In genomic region chr16:84822990-84823389, GRCh38 we compare ENCODE assay signal across 1 cellular context.
TF ChIP-seq lines count a peak whose summit lies in the region.

No MANE protein-coding gene starts in this region.

TF ChIP-seq in IMR-90, 13 proteins besides CTCF, POLR2A, EP300 and RAD21 (continued from another document):
- TF ChIP-seq RFX5 (IDR thresholded peaks at IDR 0.05; ENCODE audit: low read depth, low read length) (no peak), FOS (IDR thresholded peaks at IDR 0.05; ENCODE audit: low read depth, low read length) (no peak), MXI1 (IDR thresholded peaks at IDR 0.05; ENCODE audit: borderline replicate concordance, low read depth, low read length) (no peak), USF2 (IDR thresholded peaks at IDR 0.05; ENCODE audit: low read depth, low read length) (no peak), MAZ (IDR thresholded peaks at IDR 0.05; ENCODE audit: borderline replicate concordance, low read depth, low read length) (no peak)
